ENCODE assay signal across 24 cellular contexts in genomic region chr6:116099036-116099435, GRCh38. TPM values are rescaled to one million over a fixed set of nuclear protein-coding genes. Genes with fewer than 3 reads are reported as not detected.
A peak's percentile ranks its signal among the peaks of the same experiment; 100 is the strongest.
DNase-seq lines count a peak whose midpoint lies in the region; ATAC-seq, FAIRE-seq and TF ChIP-seq lines count a peak whose summit lies in the region.
"Had no signal": no experiment of that assay in that cellular context is flagged by ENCODE, and none has a peak within 500 bp of the region (broad histone marks: within the 10 kb centered on the region; RNA-seq: fewer than 3 reads in every experiment).

No MANE protein-coding gene starts in this region.

- H3K27ac ChIP-seq in A549 = no peak overlapping the region
- H3K27ac ChIP-seq: gastroesophageal sphincter, ovary, suprapubic skin, uterus had no signal

- WGBS in A549 (ENCODE audit: missing lambda C conversion rate) = 36% methylated on average over 1 of the region's 1 CpG

- H3K27ac Mint-ChIP-seq in WTC11 = no peak overlapping the region
- H3K27ac Mint-ChIP-seq: activated CD4-positive, alpha-beta memory T cell treated with anti-CD3 and anti-CD28 coated beads, Interleukin-2, amount 10 ng/mL, durations not matched to agents 7 days and 5 days had no signal

- FAIRE-seq in A549 (lab: Jason Lieb, UNC) = no peak
- FAIRE-seq: H1 had no signal

- TF ChIP-seq RAD21 in A549 (conservative IDR thresholded peaks at IDR 0.05 in 1 of 2, IDR thresholded peaks at IDR 0.05 in 1 of 2) = no peak

- TF ChIP-seq EP300 in A549 (IDR thresholded peaks at IDR 0.05) = no peak

- peaks cover 26% of the 10 kb centered on the region for H3K9me3 Mint-ChIP-seq in WTC11

- ATAC-seq in A549 (no peak), WTC11 (no peak), GM21576 (IDR thresholded peaks at IDR 0.05; ENCODE audit: unreplicated experiment) (no peak)
- ATAC-seq: gastroesophageal sphincter, SK-N-SH treated with all-trans-retinoic acid at 6 μM for 48 hours had no signal

- TF ChIP-seq CTCF in A549 (IDR thresholded peaks at IDR 0.05) = no peak
- TF ChIP-seq CTCF in GM12864 (IDR thresholded peaks at IDR 0.05; ENCODE audit: low read depth, low read length, missing control alignments) = no peak
- TF ChIP-seq CTCF in WTC11 (IDR thresholded peaks at IDR 0.05) = no peak

- H3K4me3 Mint-ChIP-seq in WTC11 = peak overlapping the region; percentile 91
- H3K4me3 Mint-ChIP-seq: activated CD4-positive, alpha-beta memory T cell treated with anti-CD3 and anti-CD28 coated beads, Interleukin-2, amount 10 ng/mL, durations not matched to agents 7 days and 5 days had no signal

- H3K4me2 ChIP-seq in A549 = peak overlapping the region; percentile 85; the same call in 2 of the 3 replicates

- H3K36me3 Mint-ChIP-seq in WTC11 = peaks cover 26% of the 10 kb centered on the region

- H3K4me3 ChIP-seq in A549 (no peak overlapping the region), GM12864 (ENCODE audit: low read depth, low read length) (peak overlapping the region; percentile 82)
- H3K4me3 ChIP-seq: gastroesophageal sphincter, ovary, suprapubic skin, uterus had no signal

- no peak for DNase-seq in A549 (ENCODE audit: low read depth in 1 of 2, low spot score in 1 of 2)
- DNase-seq in GM12864 (ENCODE audit: low read depth) = no peak
- no peak for DNase-seq in WTC11 (ENCODE audit: low spot score)
- DNase-seq in medulla oblongata (ENCODE audit: extremely low spot score) = peak; percentile 45
- no peak for DNase-seq in retina
- DNase-seq in NCI-H2081 treated with DMSO at 0.1 percent for 48 hours (lab: John Stamatoyannopoulos, UW) = no peak
- DNase-seq: activated CD4-positive, alpha-beta memory T cell treated with anti-CD3 and anti-CD28 coated beads, Interleukin-2, amount 10 ng/mL, durations not matched to agents 7 days and 5 days; activated CD4-positive, CD25-positive, alpha-beta regulatory T cell; activated gamma-delta T cell; activated T-cell treated with anti-CD3 and anti-CD28 coated beads for 4 hours; DMS79 treated with DMSO at 0.1 percent for 48 hours; kidney glomerular epithelial cell; mesenchymal stem cell; NCI-H1092 treated with DMSO at 0.1 percent for 48 hours; NCI-H1930; NCI-H510A treated with DMSO at 0.1 percent for 48 hours; ovary; RPMI8226; uterus had no signal

- H3K4me1 Mint-ChIP-seq in WTC11 = peaks cover 41% of the 10 kb centered on the region

- POLR2A ChIA-PET in A549 (lab: Yijun Ruan, JAX) = no interaction called here
- POLR2A ChIA-PET in WTC11 (lab: Charles Lee) = no interaction called here

- CTCF ChIA-PET in A549 (lab: Yijun Ruan, JAX) = no interaction called here
- CTCF ChIA-PET in WTC11 (lab: Charles Lee) = no interaction called here

- no peak for TF ChIP-seq POLR2A in A549 (IDR thresholded peaks at IDR 0.05; ENCODE audit: low read length)

- H3K27me3 Mint-ChIP-seq in WTC11 (ENCODE audit: low read depth) = peaks cover 9% of the 10 kb centered on the region
- H3K27me3 Mint-ChIP-seq: activated CD4-positive, alpha-beta memory T cell treated with anti-CD3 and anti-CD28 coated beads, Interleukin-2, amount 10 ng/mL, durations not matched to agents 7 days and 5 days had no signal

- H3K4me1 ChIP-seq in A549 = peaks cover 22% of the 10 kb centered on the region
- H3K4me1 ChIP-seq: uterus had no signal

- peaks cover 11% of the 10 kb centered on the region; the same call in 2 of the 3 replicates for H3K9me3 ChIP-seq in A549
- H3K9me3 ChIP-seq: ovary, suprapubic skin, uterus had no signal

TF ChIP-seq in A549, 52 proteins besides CTCF, POLR2A, EP300 and RAD21:
- TF ChIP-seq, protein P1, sequence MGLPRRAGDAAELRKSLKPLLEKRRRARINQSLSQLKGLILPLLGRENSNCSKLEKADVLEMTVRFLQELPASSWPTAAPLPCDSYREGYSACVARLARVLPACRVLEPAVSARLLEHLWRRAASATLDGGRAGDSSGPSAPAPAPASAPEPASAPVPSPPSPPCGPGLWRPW (IDR thresholded peaks at IDR 0.05) = no peak
- TF ChIP-seq BCL3 (IDR thresholded peaks at IDR 0.05) (no peak), SMC3 (IDR thresholded peaks at IDR 0.05) (no peak), KDM1A (IDR thresholded peaks at IDR 0.05; ENCODE audit: low read depth) (no peak), MAFK (IDR thresholded peaks at IDR 0.05; ENCODE audit: partially characterized antibody) (peak; percentile 84), ESRRA (IDR thresholded peaks at IDR 0.05; ENCODE audit: borderline replicate concordance, low read length) (no peak)

TF ChIP-seq in WTC11, 78 proteins besides CTCF, POLR2A, EP300 and RAD21 (continues in another document):
- TF ChIP-seq, protein P2, sequence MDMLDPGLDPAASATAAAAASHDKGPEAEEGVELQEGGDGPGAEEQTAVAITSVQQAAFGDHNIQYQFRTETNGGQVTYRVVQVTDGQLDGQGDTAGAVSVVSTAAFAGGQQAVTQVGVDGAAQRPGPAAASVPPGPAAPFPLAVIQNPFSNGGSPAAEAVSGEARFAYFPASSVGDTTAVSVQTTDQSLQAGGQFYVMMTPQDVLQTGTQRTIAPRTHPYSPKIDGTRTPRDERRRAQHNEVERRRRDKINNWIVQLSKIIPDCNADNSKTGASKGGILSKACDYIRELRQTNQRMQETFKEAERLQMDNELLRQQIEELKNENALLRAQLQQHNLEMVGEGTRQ (CRISPR knock-in tag; IDR thresholded peaks at IDR 0.05) = no peak
- TF ChIP-seq ZNF423 (CRISPR knock-in tag; IDR thresholded peaks at IDR 0.05) (no peak), GTF2I (CRISPR knock-in tag; conservative IDR thresholded peaks at IDR 0.05) (no peak), KAT7 (CRISPR knock-in tag; IDR thresholded peaks at IDR 0.05; ENCODE audit: borderline replicate concordance) (no peak), RELA (CRISPR knock-in tag; IDR thresholded peaks at IDR 0.05; ENCODE audit: borderline replicate concordance) (no peak), NR1H2 (CRISPR knock-in tag; IDR thresholded peaks at IDR 0.05) (no peak), SOX15 (CRISPR knock-in tag; IDR thresholded peaks at IDR 0.05) (no peak), SP1 (CRISPR knock-in tag; conservative IDR thresholded peaks at IDR 0.05) (no peak), ZNF532 (CRISPR knock-in tag; IDR thresholded peaks at IDR 0.05; ENCODE audit: borderline replicate concordance) (no peak)
- TF ChIP-seq, protein P3, sequence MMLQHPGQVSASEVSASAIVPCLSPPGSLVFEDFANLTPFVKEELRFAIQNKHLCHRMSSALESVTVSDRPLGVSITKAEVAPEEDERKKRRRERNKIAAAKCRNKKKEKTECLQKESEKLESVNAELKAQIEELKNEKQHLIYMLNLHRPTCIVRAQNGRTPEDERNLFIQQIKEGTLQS (CRISPR knock-in tag; conservative IDR thresholded peaks at IDR 0.05) = no peak

RNA-seq across cellular contexts. Expression of gene NT5DC1, which starts 1.6 kb away (rescaled TPM):
- 27.2 and 31.5 TPM in 2 replicates for polyA plus RNA-seq in A549 (2011; rRNA removed)
- polyA plus RNA-seq in A549 (2012; cell fraction: cytosol; rRNA removed) = 14.2 and 16.1 TPM in 2 replicates
- 15.3 and 19.4 TPM in 2 replicates for polyA plus RNA-seq in A549 (2012; cell fraction: nucleus; rRNA removed)
- 26.9 to 28.6 TPM (median 27.0 TPM) in 3 replicates for polyA plus RNA-seq in A549 (2017; fragmentation: RNase III; extraction: RNeasy Plus Mini Kit Qiagen cat#74134 plus additional on column Dnase treatment)
- polyA minus RNA-seq in A549 (2011; rRNA and poly(A)+ RNA removed) = 14.6 and 15.8 TPM in 2 replicates
- 67.1 to 70.1 TPM (median 67.9 TPM) in 3 replicates for total RNA-seq in WTC11 (2021)

RNA-seq across cellular contexts. Expression of gene COL10A1, which starts 26.9 kb away (rescaled TPM):
- 0.09 TPM in 1 of 2 replicates, not detected in the other for polyA plus RNA-seq in A549 (2011; rRNA removed)
- polyA plus RNA-seq in A549 (2012; cell fraction: cytosol; rRNA removed) = not detected in 2 replicates
- not detected in 2 replicates for polyA plus RNA-seq in A549 (2012; cell fraction: nucleus; rRNA removed)
- polyA plus RNA-seq in A549 (2017; fragmentation: RNase III; extraction: RNeasy Plus Mini Kit Qiagen cat#74134 plus additional on column Dnase treatment) = not detected in 3 replicates
- 1.4 TPM in 1 of 2 replicates, not detected in the other for polyA minus RNA-seq in A549 (2011; rRNA and poly(A)+ RNA removed)
- 0.07 to 0.32 TPM in 2 of 3 replicates, not detected in the other for total RNA-seq in WTC11 (2021)
- total RNA-seq: activated CD4-positive, alpha-beta memory T cell treated with anti-CD3 and anti-CD28 coated beads, Interleukin-2, amount 10 ng/mL, durations not matched to agents 7 days and 5 days; gastroesophageal sphincter; H1; suprapubic skin had no signal
- polyA plus RNA-seq: H1 had no signal

RNA-seq across cellular contexts. Expression of gene FRK, which starts 38.3 kb away (rescaled TPM):
- 6.7 and 8.9 TPM in 2 replicates for polyA plus RNA-seq in A549 (2011; rRNA removed)
- polyA plus RNA-seq in A549 (2012; cell fraction: cytosol; rRNA removed) = 0.67 and 0.93 TPM in 2 replicates
- 0.82 and 1.2 TPM in 2 replicates for polyA plus RNA-seq in A549 (2012; cell fraction: nucleus; rRNA removed)
- polyA plus RNA-seq in A549 (2017; fragmentation: RNase III; extraction: RNeasy Plus Mini Kit Qiagen cat#74134 plus additional on column Dnase treatment) = 1.7 to 2.2 TPM (median 2.1 TPM) in 3 replicates
- 15.4 and 18.7 TPM in 2 replicates for polyA minus RNA-seq in A549 (2011; rRNA and poly(A)+ RNA removed)
- 0.13 to 0.18 TPM (median 0.16 TPM) in 3 replicates for total RNA-seq in WTC11 (2021)
